Comparison of ENCODE assay signal across 8 cellular contexts in genomic region chr13:26529441-26529840, GRCh38. TPM values are rescaled to one million over a fixed set of nuclear protein-coding genes. Genes with fewer than 3 reads are reported as not detected.
DNase-seq lines count a peak whose midpoint lies in the region; ATAC-seq and TF ChIP-seq lines count a peak whose summit lies in the region.

No MANE protein-coding gene starts in this region.

- no peak for TF ChIP-seq CTCF in PC-9 (conservative IDR thresholded peaks at IDR 0.05)
- TF ChIP-seq CTCF in lower lobe of right lung (IDR thresholded peaks at IDR 0.05), result no peak

- no peaks in the 10 kb centered on the region for H3K9me2 ChIP-seq in PC-9 (ENCODE audit: insufficient read depth)

- no peaks in the 10 kb centered on the region for H3K4me1 ChIP-seq in PC-9 (replicated peaks; ENCODE audit: insufficient read depth)
- H3K4me1 ChIP-seq in lower lobe of right lung, result no peaks in the 10 kb centered on the region

- H3K79me2 ChIP-seq in PC-9 (ENCODE audit: low read depth), result no peaks in the 10 kb centered on the region

- H3K27me3 ChIP-seq in PC-9 (ENCODE audit: insufficient read depth, low read depth) (peaks cover 10% of the 10 kb centered on the region; the same call in 1 of the 2 replicates), lower lobe of right lung (ENCODE audit: low read depth) (no peaks in the 10 kb centered on the region)

- H3K27ac ChIP-seq in PC-9, result no peak overlapping the region
- H3K27ac ChIP-seq in lower lobe of right lung, result no peak overlapping the region

- CTCF ChIA-PET in PC-9 (lab: Charles Lee), result no interaction called here

- DNase-seq in SKM-1 treated with dmso at 0.1 percent for 144 hours (lab: John Stamatoyannopoulos, UW; ENCODE audit: unreplicated experiment) (peak; percentile 0), SKM-1 (lab: John Stamatoyannopoulos, UW; ENCODE audit: unreplicated experiment) (no peak), PC-9 (peak; percentile 16 to 39), fibroblast of gingiva (ENCODE audit: low read depth) (peak; percentile 34), lower lobe of right lung (no peak), superior temporal gyrus (ENCODE audit: extremely low spot score) (no peak)
- DNase-seq in stimulated activated CD4-positive, alpha-beta T cell treated with anti-CD3 and anti-CD28 coated beads, Interleukin-15, amount 100 ng/mL, for 24 hours, result peak; percentile 23

- H3K4me3 ChIP-seq in PC-9, result no peak overlapping the region
- no peak overlapping the region for H3K4me3 ChIP-seq in lower lobe of right lung

- H4K20me1 ChIP-seq in PC-9 (ENCODE audit: insufficient read depth), result no peaks in the 10 kb centered on the region

- intact Hi-C loops in PC-9 (cut with micrococcal nuclease; ENCODE audit: unreplicated experiment), result no loop called here
- intact Hi-C loops in lower lobe of right lung (cut with DNase I), result no loop called here

- H2AFZ ChIP-seq in PC-9, result no peak overlapping the region

- H3F3A ChIP-seq in PC-9 (ENCODE audit: insufficient read depth, low read depth), result no peaks in the 10 kb centered on the region; the same call in 1 of the 2 replicates

- H3K4me2 ChIP-seq in PC-9, result no peak overlapping the region

- H3K36me3 ChIP-seq in PC-9 (ENCODE audit: low read depth), result no peaks in the 10 kb centered on the region
- no peaks in the 10 kb centered on the region for H3K36me3 ChIP-seq in lower lobe of right lung

- POLR2A ChIA-PET in PC-9 (lab: Charles Lee; ENCODE audit: unreplicated experiment), result no interaction called here

- H3K9me3 ChIP-seq in PC-9 (ENCODE audit: insufficient read depth, low read depth) (no peaks in the 10 kb centered on the region), lower lobe of right lung (no peaks in the 10 kb centered on the region)

- ATAC-seq in lower lobe of right lung (no peak), GM21737 (IDR thresholded peaks at IDR 0.05; ENCODE audit: unreplicated experiment) (no peak)

- BruUV-seq in PC-9 (replicated peaks; lab: Mats Ljungman, UMichigan), result no TSS peak

RNA-seq across cellular contexts. Expression of gene WASF3, which starts 28.0 kb away (rescaled TPM):
- total RNA-seq in PC-9 (2021) (0.20 and 0.31 TPM in 2 replicates), lower lobe of right lung (15.4 TPM)

Comparison
In these comparisons a context has a peak if more than half of its experiments do, and no peak if none do; other contexts are left out.
1. DNase-seq: peak in SKM-1 treated with dmso at 0.1 percent for 144 hours (single experiment), PC-9 (2 of 2), fibroblast of gingiva (single experiment) and stimulated activated CD4-positive, alpha-beta T cell treated with anti-CD3 and anti-CD28 coated beads, Interleukin-15, amount 100 ng/mL, for 24 hours (single experiment); none in SKM-1 (single experiment), lower lobe of right lung (single experiment) and superior temporal gyrus (single experiment).
2. RNA of gene WASF3, which starts 28.0 kb away (total RNA-seq): 15.4 TPM in lower lobe of right lung (single experiment); 0.20 to 0.31 TPM in PC-9; every median in the first group is over 10 times any median in the second.